8 cellular contexts compared by ENCODE assay signal in genomic region chr5:142012792-142013388, GRCh38. TPM values are rescaled to one million over a fixed set of nuclear protein-coding genes. Genes with fewer than 3 reads are reported as not detected.
A peak's percentile ranks its signal among the peaks of the same experiment; 100 is the strongest.
DNase-seq lines count a peak whose midpoint lies in the region; ATAC-seq and TF ChIP-seq lines count a peak whose summit lies in the region.

Gene GNPDA1 (minus strand): TSS chr5:142013027. CDS start chr5:142012035, 992 bp downstream.

- H3K79me2 ChIP-seq in SK-N-SH (ENCODE audit: insufficient read depth): no peaks in the 10 kb centered on the region

- H3K4me2 ChIP-seq in SK-N-SH: peak within 1 kb of the TSS; percentile 80

- H3K9me2 ChIP-seq in SK-N-SH: no peaks in the 10 kb centered on the region

- peak within 1 kb of the TSS; percentile 64 to 84 for H3K27ac ChIP-seq in SK-N-SH (ENCODE audit: low read depth in 2 of 2, low read length in 1 of 2)
- peak within 1 kb of the TSS; percentile 82 to 85 for H3K27ac ChIP-seq in thoracic aorta

- CTCF ChIA-PET in SK-N-SH (lab: Yijun Ruan, JAX): interaction anchor here (0.8 to 10.7 kb wide), 28 partner anchors 8 to 536 kb away, joined by 3 to 158 read pairs (median 8); partner anchors contain the start of gene PCDH1

- POLR2A ChIA-PET in SK-N-SH (lab: Yijun Ruan, JAX): interaction anchor here (1.0 to 2.0 kb wide), 9 partner anchors 9 to 130 kb away, joined by 3 to 8 read pairs (median 5); partner anchors contain the start of gene RNF14

- peak in 1 of 2 experiments; percentile 20; a peak in 1 of 4 replicates for TF ChIP-seq EP300 in SK-N-SH (IDR thresholded peaks at IDR 0.05; ENCODE audit: borderline replicate concordance in 1 of 2, low read depth in 1 of 2, low read length in 1 of 2)

- no peaks in the 10 kb centered on the region for H3K27me3 ChIP-seq in SK-N-SH (ENCODE audit: insufficient read depth)
- no peaks in the 10 kb centered on the region for H3K27me3 ChIP-seq in thoracic aorta (replicated peaks; ENCODE audit: insufficient read depth)

- no peaks in the 10 kb centered on the region for H4K20me1 ChIP-seq in SK-N-SH (ENCODE audit: insufficient read depth)

- H3K4me1 ChIP-seq in SK-N-SH (ENCODE audit: control insufficient read depth in 1 of 2, insufficient read depth in 2 of 2, low read depth in 1 of 2, low read length in 1 of 2): peaks cover 17 to 24% of the 10 kb centered on the region in 2 experiments
- peaks cover 12 to 25% of the 10 kb centered on the region in 2 donors for H3K4me1 ChIP-seq in thoracic aorta (ENCODE audit: control insufficient read depth in 1 of 2, low read depth in 2 of 2)

- H3K4me3 ChIP-seq in SK-N-SH (ENCODE audit: low read depth in 2 of 2, low read length in 1 of 2) (peak within 1 kb of the TSS; percentile 78 to 85), thoracic aorta (peak within 1 kb of the TSS; percentile 93)

- H2AFZ ChIP-seq in SK-N-SH (ENCODE audit: low read depth): peak within 1 kb of the TSS; percentile 90

- DNase-seq in Caki2 (ENCODE audit: low read depth) (peak; percentile 71), HUDEP-2 (lab: John Stamatoyannopoulos, UW; ENCODE audit: unreplicated experiment in 76 of 76) (peak in 72 of 76 experiments; percentile 6 to 82 (median 60)), SK-N-SH (peak; percentile 94), glomerular endothelial cell (ENCODE audit: extremely low read depth, low read depth, low spot score) (no peak), omental fat pad (ENCODE audit: low spot score) (peak; percentile 56), thoracic aorta (ENCODE audit: low spot score) (peak; percentile 40)
- DNase-seq in activated naive CD4-positive, alpha-beta T cell treated with anti-CD3 and anti-CD28 coated beads, Interleukin-2, amount 50 U/mL, for 72 hours (ENCODE audit: low spot score in 2 of 2): peak; percentile 67 to 89

- no peak for TF ChIP-seq RAD21 in SK-N-SH (IDR thresholded peaks at IDR 0.05; ENCODE audit: low read length)

- 2% methylated on average over 33 of the region's 58 CpGs for WGBS in SK-N-SH (ENCODE audit: low lambda C conversion rate)

- peak within 1 kb of the TSS; percentile 93 to 99 for H3K27ac Mint-ChIP-seq in activated naive CD4-positive, alpha-beta T cell treated with anti-CD3 and anti-CD28 coated beads, Interleukin-2, amount 50 U/mL, for 72 hours

- peak; percentile 67 for ATAC-seq in GM21360 (IDR thresholded peaks at IDR 0.05; ENCODE audit: unreplicated experiment)
- ATAC-seq in activated naive CD4-positive, alpha-beta T cell treated with anti-CD3 and anti-CD28 coated beads, Interleukin-2, amount 50 U/mL, for 72 hours: peak; percentile 21 to 45
- peak; percentile 85 for ATAC-seq in omental fat pad (ENCODE audit: low FRiP score)
- ATAC-seq in thoracic aorta (ENCODE audit: insufficient number of reproducible peaks, low FRiP score, low read depth): peak; percentile 68

- H3K36me3 ChIP-seq in SK-N-SH (replicated peaks in 1 of 2; ENCODE audit: control insufficient read depth in 1 of 2, insufficient read depth in 2 of 2, low read length in 1 of 2) (peaks cover 3 to 14% of the 10 kb centered on the region in 2 experiments), thoracic aorta (no peaks in the 10 kb centered on the region)

- peaks cover 2 to 4% of the 10 kb centered on the region in 2 donors for H3K9me3 Mint-ChIP-seq in activated naive CD4-positive, alpha-beta T cell treated with anti-CD3 and anti-CD28 coated beads, Interleukin-2, amount 50 U/mL, for 72 hours

- H3K9me3 ChIP-seq in SK-N-SH (no peaks in the 10 kb centered on the region), thoracic aorta (no peaks in the 10 kb centered on the region)

- H3K9ac ChIP-seq in SK-N-SH: peak within 1 kb of the TSS; percentile 80

- peaks cover 24 to 29% of the 10 kb centered on the region in 2 donors for H3K36me3 Mint-ChIP-seq in activated naive CD4-positive, alpha-beta T cell treated with anti-CD3 and anti-CD28 coated beads, Interleukin-2, amount 50 U/mL, for 72 hours

- TF ChIP-seq CTCF in SK-N-SH (IDR thresholded peaks at IDR 0.05) (no peak), omental fat pad (IDR thresholded peaks at IDR 0.05) (no peak), thoracic aorta (IDR thresholded peaks at IDR 0.05) (peak; percentile 10)

- in situ Hi-C loops in Caki2 (cut with HindIII; ENCODE audit: low pct_unique_long_range_greater_than_20kb, low sequenced_read_pairs): no loop called here

- H3F3A ChIP-seq in SK-N-SH (replicated peaks; ENCODE audit: insufficient read depth): peaks cover 24% of the 10 kb centered on the region

TF ChIP-seq in SK-N-SH, 30 proteins besides CTCF, POLR2A, EP300 and RAD21 (continues in another document):
- no peak for TF ChIP-seq FOXJ3 (CRISPR knock-in tag; IDR thresholded peaks at IDR 0.05)
- TF ChIP-seq GATA2 (CRISPR knock-in tag; IDR thresholded peaks at IDR 0.05): no peak
- no peak for TF ChIP-seq CHD2 (IDR thresholded peaks at IDR 0.05; ENCODE audit: low read length, partially characterized antibody)
- no peak for TF ChIP-seq FOXM1 (IDR thresholded peaks at IDR 0.05; ENCODE audit: low read depth)
- TF ChIP-seq RFX5 (IDR thresholded peaks at IDR 0.05; ENCODE audit: low read length): no peak
- no peak for TF ChIP-seq TEAD4 (IDR thresholded peaks at IDR 0.05; ENCODE audit: borderline replicate concordance, insufficient read depth)
- TF ChIP-seq ZBTB33 (IDR thresholded peaks at IDR 0.05; ENCODE audit: borderline replicate concordance, low read depth): no peak
- TF ChIP-seq YY1 (IDR thresholded peaks at IDR 0.05; ENCODE audit: low read depth): no peak
- no peak for TF ChIP-seq TCF12 (IDR thresholded peaks at IDR 0.05)
- peak; percentile 32; the same call in 1 of the 2 replicates for TF ChIP-seq GABPA (IDR thresholded peaks at IDR 0.05; ENCODE audit: low read depth)
- peak; percentile 87 for TF ChIP-seq USF1 (IDR thresholded peaks at IDR 0.05; ENCODE audit: borderline replicate concordance, low read depth)
- peak; percentile 86; the same call in 1 of the 2 replicates for TF ChIP-seq USF2 (IDR thresholded peaks at IDR 0.05; ENCODE audit: borderline replicate concordance, low read depth, low read length)
- TF ChIP-seq MAX (IDR thresholded peaks at IDR 0.05; ENCODE audit: low read depth): peak; percentile 67
- no peak for TF ChIP-seq SIN3A (IDR thresholded peaks at IDR 0.05; ENCODE audit: borderline replicate concordance, low read depth, low read length)
- peak; percentile 58; the same call in 1 of the 2 replicates for TF ChIP-seq POLR2AphosphoS5 (IDR thresholded peaks at IDR 0.05; ENCODE audit: low read depth, low read length)
- TF ChIP-seq RCOR1 (IDR thresholded peaks at IDR 0.05; ENCODE audit: low read length): no peak
- peak; percentile 80 for TF ChIP-seq MXI1 (IDR thresholded peaks at IDR 0.05; ENCODE audit: low read depth, low read length)
- TF ChIP-seq PBX3 (IDR thresholded peaks at IDR 0.05): no peak

RNA-seq across cellular contexts. Expression of gene GNPDA1, which starts in this region (rescaled TPM):
- total RNA-seq in Caki2 (2014; rRNA removed; shearing (Covaris generic); ENCODE audit: low replicate concordance): 112 and 123 TPM in 2 replicates
- 23.9 and 27.4 TPM in 2 replicates for polyA plus RNA-seq in SK-N-SH (2012; rRNA removed)
- 39.1 and 47.9 TPM in 2 replicates for polyA plus RNA-seq in SK-N-SH (2012; cell fraction: cytosol; rRNA removed)
- 41.6 and 42.9 TPM in 2 replicates for polyA plus RNA-seq in SK-N-SH (2012; cell fraction: nucleus; rRNA removed)
- 100 to 1,000 TPM; 162 to 166 TPM for total RNA-seq in activated naive CD4-positive, alpha-beta T cell treated with anti-CD3 and anti-CD28 coated beads, Interleukin-2, amount 50 U/mL, for 72 hours
- total RNA-seq in glomerular endothelial cell (75.5 and 130 TPM in 2 replicates), omental fat pad (10 to 100 TPM; 28.6 to 37.0 (median 33.2) TPM), thoracic aorta (10 to 100 TPM; 15.8 to 26.5 TPM)

Comparison
In these comparisons a context has a peak if more than half of its experiments do, and no peak if none do; other contexts are left out.
1. ATAC-seq: peak in every context shown above with its lines; median percentile 85 in omental fat pad; 68 in thoracic aorta; 67 in GM21360; 33 in activated naive CD4-positive, alpha-beta T cell treated with anti-CD3 and anti-CD28 coated beads, Interleukin-2, amount 50 U/mL, for 72 hours.